ENCODE assay signal across 17 cellular contexts in genomic region chr5:1268666-1269065, GRCh38. TPM values are rescaled to one million over a fixed set of nuclear protein-coding genes. Genes with fewer than 3 reads are reported as not detected.
DNase-seq lines count a peak whose midpoint lies in the region; ATAC-seq and TF ChIP-seq lines count a peak whose summit lies in the region.
"Had no signal": no experiment of that assay in that cellular context is flagged by ENCODE, and none has a peak within 500 bp of the region (broad histone marks: within the 10 kb centered on the region; RNA-seq: fewer than 3 reads in every experiment).

No MANE protein-coding gene starts in this region.

- H4K12ac ChIP-seq in trophoblast cell (ENCODE audit: low read depth, low read length), result no peak overlapping the region

- H3K23ac ChIP-seq in trophoblast cell (ENCODE audit: low read length), result no peak overlapping the region

- H3K27ac Mint-ChIP-seq in activated T-helper 17 cell treated with anti-CD3 and anti-CD28 coated beads, Interleukin-2, amount 50 U/mL, for 72 hours, result no peak overlapping the region

- H3K4me2 ChIP-seq in trophoblast cell (ENCODE audit: low read length) (no peak overlapping the region), osteoblast (ENCODE audit: insufficient read depth, low read length) (no peak overlapping the region)

- peaks cover 9% of the 10 kb centered on the region for H3K4me1 Mint-ChIP-seq in activated T-helper 17 cell treated with anti-CD3 and anti-CD28 coated beads, Interleukin-2, amount 50 U/mL, for 72 hours

- no peak overlapping the region for H3K4me3 Mint-ChIP-seq in activated T-helper 17 cell treated with anti-CD3 and anti-CD28 coated beads, Interleukin-2, amount 50 U/mL, for 72 hours

- H3K9ac ChIP-seq in trophoblast cell (ENCODE audit: low read length), result no peak overlapping the region

- no peak overlapping the region for H2BK120ac ChIP-seq in trophoblast cell (ENCODE audit: insufficient read depth, low read length, poor library complexity)

- H3K4me3 ChIP-seq in trophoblast cell (ENCODE audit: low read depth, low read length) (peak overlapping the region; percentile 48), osteoblast (ENCODE audit: insufficient read depth, low read length) (no peak overlapping the region), coronary artery (no peak overlapping the region)
- H3K4me3 ChIP-seq: heart right ventricle had no signal

- H3K4me1 ChIP-seq in trophoblast cell (ENCODE audit: control insufficient read depth in 1 of 2, insufficient read depth in 2 of 2, low read length in 2 of 2) (no peaks in the 10 kb centered on the region), osteoblast (ENCODE audit: insufficient read depth, low read length) (no peaks in the 10 kb centered on the region)
- H3K4me1 ChIP-seq: heart right ventricle had no signal

- H3K36me3 ChIP-seq in trophoblast cell (ENCODE audit: control insufficient read depth in 1 of 2, insufficient read depth in 2 of 2, low read length in 2 of 2) (no peaks in the 10 kb centered on the region), osteoblast (ENCODE audit: insufficient read depth, low read length) (no peaks in the 10 kb centered on the region)
- H3K36me3 ChIP-seq: heart right ventricle had no signal

- H3K79me2 ChIP-seq in trophoblast cell (ENCODE audit: control insufficient read depth, insufficient read depth, low read length, poor library complexity), result no peaks in the 10 kb centered on the region
- H3K79me2 ChIP-seq in osteoblast (ENCODE audit: insufficient read depth, low read length), result no peaks in the 10 kb centered on the region

- no peak overlapping the region for H3K27ac ChIP-seq in trophoblast cell (ENCODE audit: low read depth, low read length)
- no peak overlapping the region for H3K27ac ChIP-seq in osteoblast (ENCODE audit: low read depth, low read length)
- no peak overlapping the region for H3K27ac ChIP-seq in coronary artery
- H3K27ac ChIP-seq: epithelial cell of prostate, heart right ventricle had no signal

- no peaks in the 10 kb centered on the region for H3K36me3 Mint-ChIP-seq in activated T-helper 17 cell treated with anti-CD3 and anti-CD28 coated beads, Interleukin-2, amount 50 U/mL, for 72 hours (ENCODE audit: low read depth)

- H3K9me3 ChIP-seq in trophoblast cell (ENCODE audit: insufficient read depth, low read depth, low read length) (peaks cover 24% of the 10 kb centered on the region), osteoblast (ENCODE audit: low read depth, low read length) (no peaks in the 10 kb centered on the region)

- no peak overlapping the region for H4K8ac ChIP-seq in trophoblast cell (ENCODE audit: low read depth, low read length)

- WGBS in trophoblast cell (ENCODE audit: extremely low coverage, insufficient coverage, insufficient read length), result no CpG with 5 or more reads among the region's 13 CpGs

- no peaks in the 10 kb centered on the region for H3K79me1 ChIP-seq in trophoblast cell (ENCODE audit: low read length)

- H2AK5ac ChIP-seq in trophoblast cell (ENCODE audit: low read length), result no peak overlapping the region

- no peaks in the 10 kb centered on the region for H3K9me3 Mint-ChIP-seq in activated T-helper 17 cell treated with anti-CD3 and anti-CD28 coated beads, Interleukin-2, amount 50 U/mL, for 72 hours

- peak; percentile 99 for ATAC-seq in activated T-helper 17 cell treated with anti-CD3 and anti-CD28 coated beads, Interleukin-2, amount 50 U/mL, for 72 hours (replicated peaks)
- ATAC-seq: heart right ventricle, Right ventricle myocardium inferior had no signal

- no peak overlapping the region for H2BK5ac ChIP-seq in trophoblast cell (ENCODE audit: low read depth, low read length, poor library complexity)

- H3K4ac ChIP-seq in trophoblast cell (ENCODE audit: low read depth, low read length), result no peak overlapping the region

- no peaks in the 10 kb centered on the region for H3K27me3 Mint-ChIP-seq in activated T-helper 17 cell treated with anti-CD3 and anti-CD28 coated beads, Interleukin-2, amount 50 U/mL, for 72 hours

- no peak overlapping the region for H3K18ac ChIP-seq in trophoblast cell (ENCODE audit: low read length)

- H4K91ac ChIP-seq in trophoblast cell (ENCODE audit: low read depth, low read length), result no peak overlapping the region

- no peak overlapping the region for H2AFZ ChIP-seq in trophoblast cell (ENCODE audit: insufficient read depth, low read length, poor library complexity)
- H2AFZ ChIP-seq in osteoblast (ENCODE audit: low read length), result no peak overlapping the region

- H3K27me3 ChIP-seq in trophoblast cell (ENCODE audit: insufficient read depth, low read length), result no peaks in the 10 kb centered on the region
- H3K27me3 ChIP-seq in osteoblast (ENCODE audit: insufficient read depth, low read length), result no peaks in the 10 kb centered on the region
- H3K27me3 ChIP-seq: heart right ventricle had no signal

- peak; percentile 45 for DNase-seq in HT1080 (ENCODE audit: low read depth)
- peak; percentile 24 for DNase-seq in T-helper 9 cell
- no peak for DNase-seq in trophoblast cell
- no peak for DNase-seq in osteoblast (ENCODE audit: insufficient read length, low spot score, missing footprints)
- DNase-seq in NCI-H2171 (lab: John Stamatoyannopoulos, UW), result no peak
- DNase-seq in SIG-M5 (lab: John Stamatoyannopoulos, UW), result no peak
- DNase-seq in coronary artery (ENCODE audit: low spot score), result no peak
- DNase-seq: GOT3, heart right ventricle, NCI-H1694, NCI-H748 treated with DMSO at 0.1 percent for 48 hours had no signal

- no peaks in the 10 kb centered on the region for H4K20me1 ChIP-seq in osteoblast (ENCODE audit: insufficient read depth, low read length)

- no peak overlapping the region for H2BK12ac ChIP-seq in trophoblast cell (ENCODE audit: low read length)

- no peak overlapping the region for H3K14ac ChIP-seq in trophoblast cell (ENCODE audit: low read length)

- TF ChIP-seq CTCF in osteoblast (IDR thresholded peaks at IDR 0.05; ENCODE audit: extremely low read depth, low read depth, low read length), result no peak
- TF ChIP-seq CTCF in coronary artery (IDR thresholded peaks at IDR 0.05), result no peak

RNA-seq across cellular contexts. Expression of gene TERT, which starts 26.2 kb away (rescaled TPM):
- 9.0 and 10.5 TPM in 2 replicates for total RNA-seq in HT1080 (2014; rRNA removed; shearing (Covaris generic))
- polyA plus RNA-seq in HT1080 (2015; cell fraction: cytosol; rRNA removed), result 3.3 TPM in 2 replicates
- 18.5 and 29.6 TPM in 2 replicates for polyA plus RNA-seq in HT1080 (2015; cell fraction: nucleus; rRNA removed)
- 1 to 10 TPM; 4.6 to 9.1 TPM for total RNA-seq in activated T-helper 17 cell treated with anti-CD3 and anti-CD28 coated beads, Interleukin-2, amount 50 U/mL, for 72 hours
- 0.08 TPM in 2 replicates for polyA plus RNA-seq in trophoblast cell (2013)
- total RNA-seq in osteoblast, result not detected in 2 replicates
- total RNA-seq: heart right ventricle, Right ventricle myocardium inferior, temporal lobe had no signal
- polyA plus RNA-seq: heart right ventricle had no signal

RNA-seq across cellular contexts. Expression of gene SLC6A18, which starts 43.5 kb away (rescaled TPM):
- total RNA-seq in HT1080 (2014; rRNA removed; shearing (Covaris generic)), result not detected in 2 replicates
- not detected in 2 replicates for polyA plus RNA-seq in HT1080 (2015; cell fraction: cytosol; rRNA removed)
- polyA plus RNA-seq in HT1080 (2015; cell fraction: nucleus; rRNA removed), result not detected in 2 replicates
- total RNA-seq in activated T-helper 17 cell treated with anti-CD3 and anti-CD28 coated beads, Interleukin-2, amount 50 U/mL, for 72 hours, result not detected
- not detected in 2 replicates for polyA plus RNA-seq in trophoblast cell (2013)
- total RNA-seq in osteoblast, result not detected in 2 replicates
- total RNA-seq: heart right ventricle, LHCN-M2, myocyte, Right ventricle myocardium inferior, temporal lobe had no signal
- polyA plus RNA-seq: heart right ventricle had no signal

Comparison
In these comparisons a context has a peak if more than half of its experiments do, and no peak if none do; other contexts are left out.
1. DNase-seq: peak in HT1080 (single experiment) and T-helper 9 cell (single experiment); none in trophoblast cell (0 of 2), osteoblast (single experiment), NCI-H2171 (single experiment), SIG-M5 (single experiment) and coronary artery (single experiment).